Comparison of ENCODE assay signal across 21 cellular contexts in the genomic region with DNA sequence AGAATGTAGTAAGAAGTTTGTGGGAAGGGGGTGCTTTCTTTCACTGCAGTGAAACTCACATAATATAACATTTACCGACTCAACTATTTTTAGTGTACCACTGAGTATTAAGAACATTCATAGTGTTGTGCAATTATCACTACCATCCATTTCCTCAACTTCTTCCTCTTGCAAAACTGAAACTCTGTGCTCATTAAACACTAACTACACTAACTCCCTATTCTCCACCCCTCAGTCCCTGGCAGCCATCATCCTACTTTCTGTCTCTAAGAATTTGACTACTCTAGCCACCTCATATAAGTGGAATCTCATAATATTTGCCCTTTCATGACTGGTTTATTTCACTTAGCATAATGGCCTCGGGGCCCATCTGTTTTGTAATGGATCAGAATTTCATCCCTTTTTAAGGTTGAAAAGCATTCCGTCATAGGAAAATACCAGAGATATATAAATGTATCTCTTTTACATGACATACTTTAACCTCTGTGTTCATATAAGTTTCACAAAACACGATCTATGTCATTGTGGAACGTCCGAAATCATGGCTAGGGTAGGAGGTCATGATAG. TPM values are rescaled to one million over a fixed set of nuclear protein-coding genes. Genes with fewer than 3 reads are reported as not detected.
DNase-seq lines count a peak whose midpoint lies in the region; ATAC-seq and TF ChIP-seq lines count a peak whose summit lies in the region.
"Had no signal": no experiment of that assay in that cellular context is flagged by ENCODE, and none has a peak within 500 bp of the region (broad histone marks: within the 10 kb centered on the region; RNA-seq: fewer than 3 reads in every experiment).

No MANE protein-coding gene starts in this region.

- DNase-seq in HL-60 (ENCODE audit: low read depth in 1 of 2, low spot score in 1 of 2) (peak; percentile 6 to 17), NOMO-1 treated with dmso at 0.1 percent for 144 hours (lab: John Stamatoyannopoulos, UW; ENCODE audit: unreplicated experiment) (peak; percentile 5), epithelial cell of esophagus (ENCODE audit: low read depth) (peak; percentile 46), trophoblast cell (peak; percentile 84 to 94), type B pancreatic cell (ENCODE audit: extremely low spot score, unreplicated experiment) (no peak), C1 segment of cervical spinal cord (lab: John Stamatoyannopoulos, UW) (no peak)
- DNase-seq in activated CD8-positive, alpha-beta memory T cell treated with anti-CD3 and anti-CD28 coated beads for 24 hours = no peak
- DNase-seq: ACHN, DMS153, GOT3, KBM-7, NCI-H187 treated with DMSO at 0.1 percent for 48 hours, NCI-H2171, NCI-H82, RPMI8226 had no signal

- no peak overlapping the region for H2BK5ac ChIP-seq in trophoblast cell (ENCODE audit: low read depth, low read length, poor library complexity)

- H3K9ac ChIP-seq in trophoblast cell (ENCODE audit: low read length) = no peak overlapping the region

- H4K8ac ChIP-seq in trophoblast cell (ENCODE audit: low read depth, low read length) = no peak overlapping the region

- no peak overlapping the region for H3K23ac ChIP-seq in trophoblast cell (ENCODE audit: low read length)

- no peak overlapping the region for H3K18ac ChIP-seq in trophoblast cell (ENCODE audit: low read length)

- no peaks in the 10 kb centered on the region for H3K9me3 ChIP-seq in trophoblast cell (ENCODE audit: insufficient read depth, low read depth, low read length)

- no peaks in the 10 kb centered on the region for H3K79me1 ChIP-seq in trophoblast cell (ENCODE audit: low read length)

- H2BK12ac ChIP-seq in trophoblast cell (ENCODE audit: low read length) = no peak overlapping the region

- H3K4ac ChIP-seq in trophoblast cell (ENCODE audit: low read depth, low read length) = no peak overlapping the region

- H2AK5ac ChIP-seq in trophoblast cell (ENCODE audit: low read length) = no peak overlapping the region

- TF ChIP-seq CTCF in HL-60 (IDR thresholded peaks at IDR 0.05; ENCODE audit: insufficient read depth, low read length) (no peak), epithelial cell of esophagus (IDR thresholded peaks at IDR 0.05; ENCODE audit: insufficient read depth, low read depth, low read length, missing control alignments) (no peak), type B pancreatic cell (conservative IDR thresholded peaks at IDR 0.05) (no peak)

- no peak overlapping the region for H3K14ac ChIP-seq in trophoblast cell (ENCODE audit: low read length)

- H3K4me1 ChIP-seq in trophoblast cell (ENCODE audit: control insufficient read depth in 1 of 2, insufficient read depth in 2 of 2, low read length in 2 of 2) = no peaks in the 10 kb centered on the region

- H3K27ac ChIP-seq in HL-60 (replicated peaks) (no peak overlapping the region; the same call in 1 of the 2 replicates), trophoblast cell (ENCODE audit: low read depth, low read length) (no peak overlapping the region)

- H3K4me3 ChIP-seq in HL-60 (replicated peaks; ENCODE audit: insufficient read depth, low read length) (no peak overlapping the region), epithelial cell of esophagus (ENCODE audit: low read length) (no peak overlapping the region), trophoblast cell (ENCODE audit: low read depth, low read length) (no peak overlapping the region)

- no peak overlapping the region for H4K12ac ChIP-seq in trophoblast cell (ENCODE audit: low read depth, low read length)

- no CpG with 5 or more reads among the region's 6 CpGs for WGBS in trophoblast cell (ENCODE audit: extremely low coverage, insufficient coverage, insufficient read length)

- H3K4me3 Mint-ChIP-seq in type B pancreatic cell = no peak overlapping the region

- no peaks in the 10 kb centered on the region for H3K79me2 ChIP-seq in trophoblast cell (ENCODE audit: control insufficient read depth, insufficient read depth, low read length, poor library complexity)

- no peak overlapping the region for H3K4me2 ChIP-seq in trophoblast cell (ENCODE audit: low read length)

- no peaks in the 10 kb centered on the region for H3K27me3 ChIP-seq in HL-60 (ENCODE audit: insufficient read depth, poor library complexity, severe bottlenecking)
- no peaks in the 10 kb centered on the region for H3K27me3 ChIP-seq in trophoblast cell (ENCODE audit: insufficient read depth, low read length)

- H3K27me3 Mint-ChIP-seq in type B pancreatic cell = peaks cover 5% of the 10 kb centered on the region

- H3K36me3 Mint-ChIP-seq in type B pancreatic cell = no peaks in the 10 kb centered on the region

- no peak overlapping the region for H2AFZ ChIP-seq in trophoblast cell (ENCODE audit: insufficient read depth, low read length, poor library complexity)

- H2BK120ac ChIP-seq in trophoblast cell (ENCODE audit: insufficient read depth, low read length, poor library complexity) = no peak overlapping the region

- ATAC-seq in HG03025 (IDR thresholded peaks at IDR 0.05; ENCODE audit: low FRiP score, unreplicated experiment) = no peak

- H3K27ac Mint-ChIP-seq in type B pancreatic cell = no peak overlapping the region

- no peak overlapping the region for H4K91ac ChIP-seq in trophoblast cell (ENCODE audit: low read depth, low read length)

- H3K4me1 Mint-ChIP-seq in type B pancreatic cell (ENCODE audit: unreplicated experiment) = no peaks in the 10 kb centered on the region

- no peaks in the 10 kb centered on the region for H3K9me3 Mint-ChIP-seq in type B pancreatic cell

- no peaks in the 10 kb centered on the region for H3K36me3 ChIP-seq in trophoblast cell (ENCODE audit: control insufficient read depth in 1 of 2, insufficient read depth in 2 of 2, low read length in 2 of 2)

RNA-seq across cellular contexts. Expression of gene DIRAS2, which starts 56.3 kb away (rescaled TPM):
- 0.82 and 0.86 TPM in 2 replicates for polyA plus RNA-seq in trophoblast cell (2013)
- total RNA-seq in type B pancreatic cell (ENCODE audit: low replicate concordance) = 2.0 and 5.2 TPM in 2 replicates
- total RNA-seq: M059J; OCI-LY7; SK-MEL-5; T-helper 1 cell treated with Interleukin-12 subunit alpha and Interleukin-12 subunit beta and Interleukin-4 antibody, amounts not matched to agents 30 ng/mL and 1 ng/mL, for 36 hours had no signal
- polyA plus RNA-seq: BJ had no signal

Comparison
In these comparisons a context has a peak if more than half of its experiments do, and no peak if none do; other contexts are left out.
1. DNase-seq: peak in HL-60 (2 of 2), NOMO-1 treated with dmso at 0.1 percent for 144 hours (single experiment), epithelial cell of esophagus (single experiment) and trophoblast cell (2 of 2); none in type B pancreatic cell (single experiment), activated CD8-positive, alpha-beta memory T cell treated with anti-CD3 and anti-CD28 coated beads for 24 hours (single experiment) and C1 segment of cervical spinal cord (0 of 14).